Comparison of ENCODE assay signal across 1 cellular context in the genomic region with DNA sequence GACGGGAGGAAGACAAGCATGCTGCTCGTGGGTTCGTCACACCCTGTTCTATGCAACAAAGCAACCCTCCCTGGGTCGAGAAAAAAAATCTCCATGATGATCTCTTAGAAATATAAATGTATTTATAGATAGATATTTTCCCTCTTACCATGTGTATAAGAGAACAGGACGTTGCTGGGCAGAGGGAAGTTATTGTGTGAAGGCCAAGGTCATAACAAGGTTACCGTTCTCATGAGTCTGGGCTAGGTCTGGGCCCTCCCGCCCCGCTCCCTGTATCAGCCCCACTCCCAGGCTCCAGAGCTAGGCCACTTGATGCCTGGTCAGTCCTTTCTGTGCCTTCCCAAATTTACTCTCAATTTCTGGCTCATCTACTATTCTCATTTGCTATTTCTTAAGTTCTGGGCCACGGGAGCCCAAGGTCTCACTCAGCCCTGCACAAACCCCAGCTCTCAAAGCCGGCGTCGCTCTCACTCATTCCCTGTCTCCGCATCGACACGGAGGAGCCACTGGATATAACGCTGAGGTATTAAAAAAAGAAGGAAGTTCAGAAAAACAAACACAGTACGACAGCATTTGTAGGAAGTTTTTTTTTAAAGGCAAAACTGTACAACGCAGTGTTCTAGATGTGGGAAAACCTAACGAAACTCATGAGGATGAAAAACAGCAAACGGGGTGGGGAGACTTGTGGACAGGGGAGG.
TF ChIP-seq lines count a peak whose summit lies in the region.

No MANE protein-coding gene starts in this region.

TF ChIP-seq in HepG2, 621 proteins besides CTCF, POLR2A, EP300 and RAD21 (continued from another document and continues in another):
- no peak for TF ChIP-seq ATF1 (CRISPR knock-in tag; IDR thresholded peaks at IDR 0.05)
- no peak for TF ChIP-seq ZNF451 (CRISPR knock-in tag; IDR thresholded peaks at IDR 0.05)
- no peak for TF ChIP-seq NFYB (CRISPR knock-in tag; IDR thresholded peaks at IDR 0.05)
- TF ChIP-seq ONECUT2 (CRISPR knock-in tag; IDR thresholded peaks at IDR 0.05): no peak
- TF ChIP-seq ZNF224 (CRISPR knock-in tag; IDR thresholded peaks at IDR 0.05): no peak
- TF ChIP-seq RORA (CRISPR knock-in tag; IDR thresholded peaks at IDR 0.05): no peak
- TF ChIP-seq, protein P1, sequence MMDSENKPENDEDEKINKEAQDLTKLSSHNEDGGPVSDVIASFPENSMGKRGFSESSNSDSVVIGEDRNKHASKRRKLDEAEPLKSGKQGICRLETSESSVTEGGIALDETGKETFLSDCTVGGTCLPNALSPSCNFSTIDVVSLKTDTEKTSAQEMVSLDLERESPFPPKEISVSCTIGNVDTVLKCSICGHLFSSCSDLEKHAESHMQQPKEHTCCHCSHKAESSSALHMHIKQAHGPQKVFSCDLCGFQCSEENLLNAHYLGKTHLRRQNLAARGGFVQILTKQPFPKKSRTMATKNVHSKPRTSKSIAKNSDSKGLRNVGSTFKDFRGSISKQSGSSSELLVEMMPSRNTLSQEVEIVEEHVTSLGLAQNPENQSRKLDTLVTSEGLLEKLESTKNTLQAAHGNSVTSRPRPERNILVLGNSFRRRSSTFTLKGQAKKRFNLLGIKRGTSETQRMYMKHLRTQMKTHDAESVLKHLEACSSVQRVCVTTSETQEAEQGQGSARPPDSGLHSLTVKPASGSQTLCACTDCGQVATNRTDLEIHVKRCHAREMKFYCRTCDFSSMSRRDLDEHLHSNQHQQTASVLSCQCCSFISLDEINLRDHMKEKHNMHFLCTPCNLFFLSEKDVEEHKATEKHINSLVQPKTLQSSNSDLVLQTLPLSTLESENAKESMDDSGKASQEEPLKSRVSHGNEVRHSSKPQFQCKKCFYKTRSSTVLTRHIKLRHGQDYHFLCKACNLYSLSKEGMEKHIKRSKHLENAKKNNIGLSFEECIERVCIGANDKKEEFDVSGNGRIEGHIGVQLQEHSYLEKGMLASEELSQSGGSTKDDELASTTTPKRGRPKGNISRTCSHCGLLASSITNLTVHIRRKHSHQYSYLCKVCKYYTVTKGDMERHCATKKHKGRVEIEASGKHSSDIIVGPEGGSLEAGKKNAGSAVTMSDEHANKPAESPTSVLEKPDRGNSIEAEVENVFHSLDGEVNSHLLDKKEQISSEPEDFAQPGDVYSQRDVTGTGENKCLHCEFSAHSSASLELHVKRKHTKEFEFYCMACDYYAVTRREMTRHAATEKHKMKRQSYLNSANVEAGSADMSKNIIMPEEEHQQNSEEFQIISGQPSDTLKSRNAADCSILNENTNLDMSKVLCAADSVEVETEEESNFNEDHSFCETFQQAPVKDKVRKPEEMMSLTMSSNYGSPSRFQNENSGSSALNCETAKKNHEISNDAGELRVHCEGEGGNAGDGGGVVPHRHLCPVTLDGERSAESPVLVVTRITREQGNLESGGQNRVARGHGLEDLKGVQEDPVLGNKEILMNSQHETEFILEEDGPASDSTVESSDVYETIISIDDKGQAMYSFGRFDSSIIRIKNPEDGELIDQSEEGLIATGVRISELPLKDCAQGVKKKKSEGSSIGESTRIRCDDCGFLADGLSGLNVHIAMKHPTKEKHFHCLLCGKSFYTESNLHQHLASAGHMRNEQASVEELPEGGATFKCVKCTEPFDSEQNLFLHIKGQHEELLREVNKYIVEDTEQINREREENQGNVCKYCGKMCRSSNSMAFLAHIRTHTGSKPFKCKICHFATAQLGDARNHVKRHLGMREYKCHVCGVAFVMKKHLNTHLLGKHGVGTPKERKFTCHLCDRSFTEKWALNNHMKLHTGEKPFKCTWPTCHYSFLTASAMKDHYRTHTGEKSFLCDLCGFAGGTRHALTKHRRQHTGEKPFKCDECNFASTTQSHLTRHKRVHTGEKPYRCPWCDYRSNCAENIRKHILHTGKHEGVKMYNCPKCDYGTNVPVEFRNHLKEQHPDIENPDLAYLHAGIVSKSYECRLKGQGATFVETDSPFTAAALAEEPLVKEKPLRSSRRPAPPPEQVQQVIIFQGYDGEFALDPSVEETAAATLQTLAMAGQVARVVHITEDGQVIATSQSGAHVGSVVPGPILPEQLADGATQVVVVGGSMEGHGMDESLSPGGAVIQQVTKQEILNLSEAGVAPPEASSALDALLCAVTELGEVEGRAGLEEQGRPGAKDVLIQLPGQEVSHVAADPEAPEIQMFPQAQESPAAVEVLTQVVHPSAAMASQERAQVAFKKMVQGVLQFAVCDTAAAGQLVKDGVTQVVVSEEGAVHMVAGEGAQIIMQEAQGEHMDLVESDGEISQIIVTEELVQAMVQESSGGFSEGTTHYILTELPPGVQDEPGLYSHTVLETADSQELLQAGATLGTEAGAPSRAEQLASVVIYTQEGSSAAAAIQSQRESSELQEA (CRISPR knock-in tag; IDR thresholded peaks at IDR 0.05; ENCODE audit: not compliant biosample characterization): no peak
- no peak for TF ChIP-seq ZBTB44 (CRISPR knock-in tag; IDR thresholded peaks at IDR 0.05)
- no peak for TF ChIP-seq ZNF20 (CRISPR knock-in tag; IDR thresholded peaks at IDR 0.05)
- no peak for TF ChIP-seq CAMTA2 (CRISPR knock-in tag; IDR thresholded peaks at IDR 0.05; ENCODE audit: borderline replicate concordance)
- TF ChIP-seq ZNF414 (CRISPR knock-in tag; IDR thresholded peaks at IDR 0.05): no peak
- no peak for TF ChIP-seq ZFP41 (CRISPR knock-in tag; IDR thresholded peaks at IDR 0.05; ENCODE audit: borderline replicate concordance)
- TF ChIP-seq IRF2 (CRISPR knock-in tag; IDR thresholded peaks at IDR 0.05): no peak
- no peak for TF ChIP-seq ZZZ3 (CRISPR knock-in tag; IDR thresholded peaks at IDR 0.05; ENCODE audit: borderline replicate concordance)
- TF ChIP-seq NFE2 (CRISPR knock-in tag; IDR thresholded peaks at IDR 0.05): no peak
- no peak for TF ChIP-seq PRMT3 (CRISPR knock-in tag; IDR thresholded peaks at IDR 0.05; ENCODE audit: borderline replicate concordance, low read depth)
- TF ChIP-seq PAXIP1 (CRISPR knock-in tag; conservative IDR thresholded peaks at IDR 0.05): no peak
- no peak for TF ChIP-seq XRCC5 (optimal IDR thresholded peaks at IDR 0.05; ENCODE audit: low read length)
- no peak for TF ChIP-seq ZNF484 (CRISPR knock-in tag; IDR thresholded peaks at IDR 0.05; ENCODE audit: borderline replicate concordance, low read depth)
- no peak for TF ChIP-seq STAT6 (CRISPR knock-in tag; IDR thresholded peaks at IDR 0.05; ENCODE audit: borderline replicate concordance)
- TF ChIP-seq ZNF350 (CRISPR knock-in tag; IDR thresholded peaks at IDR 0.05; ENCODE audit: borderline replicate concordance, low read depth): no peak; the same call in 1 of the 2 replicates
- TF ChIP-seq ZNF780A (CRISPR knock-in tag; IDR thresholded peaks at IDR 0.05): no peak
- TF ChIP-seq KDM5A (IDR thresholded peaks at IDR 0.05; ENCODE audit: borderline replicate concordance, low read length): no peak; the same call in 1 of the 2 replicates
- TF ChIP-seq, protein P2, sequence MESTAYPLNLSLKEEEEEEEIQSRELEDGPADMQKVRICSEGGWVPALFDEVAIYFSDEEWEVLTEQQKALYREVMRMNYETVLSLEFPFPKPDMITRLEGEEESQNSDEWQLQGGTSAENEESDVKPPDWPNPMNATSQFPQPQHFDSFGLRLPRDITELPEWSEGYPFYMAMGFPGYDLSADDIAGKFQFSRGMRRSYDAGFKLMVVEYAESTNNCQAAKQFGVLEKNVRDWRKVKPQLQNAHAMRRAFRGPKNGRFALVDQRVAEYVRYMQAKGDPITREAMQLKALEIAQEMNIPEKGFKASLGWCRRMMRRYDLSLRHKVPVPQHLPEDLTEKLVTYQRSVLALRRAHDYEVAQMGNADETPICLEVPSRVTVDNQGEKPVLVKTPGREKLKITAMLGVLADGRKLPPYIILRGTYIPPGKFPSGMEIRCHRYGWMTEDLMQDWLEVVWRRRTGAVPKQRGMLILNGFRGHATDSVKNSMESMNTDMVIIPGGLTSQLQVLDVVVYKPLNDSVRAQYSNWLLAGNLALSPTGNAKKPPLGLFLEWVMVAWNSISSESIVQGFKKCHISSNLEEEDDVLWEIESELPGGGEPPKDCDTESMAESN (CRISPR knock-in tag; conservative IDR thresholded peaks at IDR 0.05): no peak
- peak; percentile 23; the same call in 1 of the 2 replicates for TF ChIP-seq SALL1 (CRISPR knock-in tag; IDR thresholded peaks at IDR 0.05)
- TF ChIP-seq SIX4 (CRISPR knock-in tag; IDR thresholded peaks at IDR 0.05): no peak
- TF ChIP-seq ZNF7 (CRISPR knock-in tag; IDR thresholded peaks at IDR 0.05): no peak
- no peak for TF ChIP-seq ZEB1 (IDR thresholded peaks at IDR 0.05; ENCODE audit: insufficient replicate concordance, low read depth)
- TF ChIP-seq ZNF160 (CRISPR knock-in tag; IDR thresholded peaks at IDR 0.05): no peak
- TF ChIP-seq THRA (CRISPR knock-in tag; IDR thresholded peaks at IDR 0.05; ENCODE audit: borderline replicate concordance): no peak; the same call in 1 of the 2 replicates
- no peak for TF ChIP-seq ZBTB43 (CRISPR knock-in tag; conservative IDR thresholded peaks at IDR 0.05)
